10 cellular contexts compared by ENCODE assay signal in the genomic region with DNA sequence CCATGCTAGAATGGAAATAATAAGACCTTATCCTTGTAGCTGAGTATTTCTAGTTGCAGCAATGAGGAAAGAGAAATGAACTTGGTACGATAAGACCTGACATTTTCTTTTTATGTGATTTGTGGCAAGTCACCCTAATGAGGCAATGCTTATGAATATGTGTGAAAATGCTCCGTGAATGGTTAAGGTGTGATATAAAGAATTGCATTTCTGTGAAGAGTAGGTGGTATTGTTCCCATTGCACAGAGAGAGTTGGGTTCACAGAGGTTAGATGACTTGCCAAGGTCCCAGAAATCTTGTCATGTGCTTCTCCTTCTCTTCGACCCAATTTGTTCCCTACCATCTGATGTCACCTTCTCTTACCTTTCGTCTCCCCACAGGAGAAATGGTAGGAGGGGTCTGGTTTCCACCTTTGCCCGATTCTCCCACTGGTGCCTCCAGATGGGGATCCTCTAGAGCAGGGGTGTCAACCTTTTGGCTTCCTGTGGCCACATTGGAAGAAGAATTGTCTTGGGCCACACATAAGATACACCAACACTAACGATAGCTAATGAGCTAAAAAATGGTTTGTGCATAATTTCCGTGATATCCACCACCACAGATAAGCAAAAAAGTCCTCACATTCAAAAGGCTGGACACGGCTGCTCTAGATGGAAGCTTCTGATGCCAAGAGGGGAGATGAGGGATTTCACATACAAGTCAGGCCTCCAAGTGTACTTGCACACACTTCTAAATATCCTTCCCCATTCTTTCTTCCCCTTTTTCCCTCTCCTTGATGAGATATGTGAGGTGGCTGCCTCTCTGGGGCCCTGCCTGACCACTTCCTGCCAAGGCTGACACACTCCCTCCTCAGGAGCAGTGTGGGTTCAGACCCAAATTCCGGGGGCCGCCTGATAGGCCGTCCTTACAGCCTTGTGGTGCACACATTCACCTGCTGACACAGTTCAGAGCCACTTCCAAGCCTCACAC.
A peak's percentile ranks its signal among the peaks of the same experiment; 100 is the strongest.
DNase-seq lines count a peak whose midpoint lies in the region; ATAC-seq and TF ChIP-seq lines count a peak whose summit lies in the region.
"Had no signal": no experiment of that assay in that cellular context is flagged by ENCODE, and none has a peak within 500 bp of the region (broad histone marks: within the 10 kb centered on the region; RNA-seq: fewer than 3 reads in every experiment).

No MANE protein-coding gene starts in this region.

- DNase-seq in Karpas-422 (no peak), NCI-H1092 (lab: John Stamatoyannopoulos, UW) (no peak), GM23338 (ENCODE audit: low spot score) (no peak), esophagus squamous epithelium (lab: John Stamatoyannopoulos, UW) (no peak)
- DNase-seq in activated T-helper 2 cell treated with anti-CD3 and anti-CD28 coated beads, Interferon-gamma antibody, Interleukin-2, Interleukin-4, amounts not matched to agents 10 μg/mL and 5 μg/mL and 100 μg/mL, durations not matched to agents 14 hours and 24 hours and 36 hours (ENCODE audit: low spot score) = peak; percentile 25
- DNase-seq in stimulated activated CD8-positive, alpha-beta memory T cell treated with anti-CD3 and anti-CD28 coated beads, Interleukin-12 subunit alpha, Interleukin-12 subunit beta, amount 100 ng/mL, for 4 hours (ENCODE audit: low read depth) = peak; percentile 34

- no peaks in the 10 kb centered on the region for H3F3A ChIP-seq in GM23338 (replicated peaks; ENCODE audit: low read depth)

- no peaks in the 10 kb centered on the region for H3K9me3 Mint-ChIP-seq in activated T-helper 2 cell treated with anti-CD3 and anti-CD28 coated beads, Interferon-gamma antibody, Interleukin-2, Interleukin-4, amounts not matched to agents 10 μg/mL and 5 μg/mL and 100 μg/mL, durations not matched to agents 14 hours and 24 hours and 36 hours
- no peaks in the 10 kb centered on the region for H3K9me3 Mint-ChIP-seq in GM23338

- peak overlapping the region; percentile 22 for H3K4me3 Mint-ChIP-seq in activated T-helper 2 cell treated with anti-CD3 and anti-CD28 coated beads, Interferon-gamma antibody, Interleukin-2, Interleukin-4, amounts not matched to agents 10 μg/mL and 5 μg/mL and 100 μg/mL, durations not matched to agents 14 hours and 24 hours and 36 hours (ENCODE audit: low read depth)
- H3K4me3 Mint-ChIP-seq in GM23338 = no peak overlapping the region

- H3K27me3 Mint-ChIP-seq in activated T-helper 2 cell treated with anti-CD3 and anti-CD28 coated beads, Interferon-gamma antibody, Interleukin-2, Interleukin-4, amounts not matched to agents 10 μg/mL and 5 μg/mL and 100 μg/mL, durations not matched to agents 14 hours and 24 hours and 36 hours (ENCODE audit: low read depth) = no peaks in the 10 kb centered on the region
- H3K27me3 Mint-ChIP-seq in GM23338 (ENCODE audit: insufficient read depth, low read depth, poor library complexity) = peaks cover 5% of the 10 kb centered on the region

- H3K36me3 ChIP-seq in BLaER1 = no peaks in the 10 kb centered on the region
- no peaks in the 10 kb centered on the region for H3K36me3 ChIP-seq in Karpas-422 (ENCODE audit: insufficient read depth, low read length)
- no peaks in the 10 kb centered on the region for H3K36me3 ChIP-seq in GM23338 (ENCODE audit: insufficient read depth)
- no peaks in the 10 kb centered on the region for H3K36me3 ChIP-seq in esophagus squamous epithelium
- H3K36me3 ChIP-seq: thoracic aorta had no signal

- no peak overlapping the region for H3K4me3 ChIP-seq in BLaER1
- H3K4me3 ChIP-seq in Karpas-422 (ENCODE audit: low read length) = no peak overlapping the region
- no peak overlapping the region for H3K4me3 ChIP-seq in GM23338
- H3K4me3 ChIP-seq in esophagus squamous epithelium = no peak overlapping the region
- H3K4me3 ChIP-seq: thoracic aorta had no signal

- H3K36me3 Mint-ChIP-seq in activated T-helper 2 cell treated with anti-CD3 and anti-CD28 coated beads, Interferon-gamma antibody, Interleukin-2, Interleukin-4, amounts not matched to agents 10 μg/mL and 5 μg/mL and 100 μg/mL, durations not matched to agents 14 hours and 24 hours and 36 hours (ENCODE audit: low read depth) = peaks cover 66% of the 10 kb centered on the region
- no peaks in the 10 kb centered on the region for H3K36me3 Mint-ChIP-seq in GM23338 (ENCODE audit: low read depth)

- H3K9me3 ChIP-seq in BLaER1 (no peaks in the 10 kb centered on the region; the same call in 1 of the 2 replicates), Karpas-422 (ENCODE audit: low read length) (no peaks in the 10 kb centered on the region), esophagus squamous epithelium (no peaks in the 10 kb centered on the region)
- H3K9me3 ChIP-seq: thoracic aorta had no signal

- TF ChIP-seq POLR2A in esophagus squamous epithelium (IDR thresholded peaks at IDR 0.05) = no peak

- H3K4me1 Mint-ChIP-seq in activated T-helper 2 cell treated with anti-CD3 and anti-CD28 coated beads, Interferon-gamma antibody, Interleukin-2, Interleukin-4, amounts not matched to agents 10 μg/mL and 5 μg/mL and 100 μg/mL, durations not matched to agents 14 hours and 24 hours and 36 hours (ENCODE audit: low read depth) = peaks cover 29% of the 10 kb centered on the region
- peaks cover 16% of the 10 kb centered on the region for H3K4me1 Mint-ChIP-seq in GM23338

- intact Hi-C loops in activated T-helper 2 cell treated with anti-CD3 and anti-CD28 coated beads, Interferon-gamma antibody, Interleukin-2, Interleukin-4, amounts not matched to agents 10 μg/mL and 5 μg/mL and 100 μg/mL, durations not matched to agents 14 hours and 24 hours and 36 hours (cut with micrococcal nuclease) = loop anchor here (5.0 kb wide), 1 partner anchor 37 kb away; no protein-coding TSS in a partner anchor
- intact Hi-C loops in esophagus squamous epithelium (cut with DNase I) = no loop called here

- H3K27me3 ChIP-seq in BLaER1 (no peaks in the 10 kb centered on the region), Karpas-422 (ENCODE audit: low read length) (no peaks in the 10 kb centered on the region), GM23338 (ENCODE audit: insufficient read depth) (no peaks in the 10 kb centered on the region), esophagus squamous epithelium (no peaks in the 10 kb centered on the region)

- H3K9me2 ChIP-seq in Karpas-422 (replicated peaks; ENCODE audit: insufficient read depth, low read length) = no peaks in the 10 kb centered on the region
- no peaks in the 10 kb centered on the region for H3K9me2 ChIP-seq in GM23338 (ENCODE audit: insufficient read depth)

- ATAC-seq in GM19468 (IDR thresholded peaks at IDR 0.05; ENCODE audit: extremely low read depth, unreplicated experiment) = peak; percentile 34
- ATAC-seq in GM23338 = no peak

- H4K20me1 ChIP-seq in BLaER1 = no peaks in the 10 kb centered on the region
- peaks cover 4% of the 10 kb centered on the region; the same call in 1 of the 2 replicates for H4K20me1 ChIP-seq in Karpas-422 (ENCODE audit: insufficient read depth, low read depth, low read length)
- no peaks in the 10 kb centered on the region for H4K20me1 ChIP-seq in GM23338 (replicated peaks; ENCODE audit: insufficient read depth)

- H2AFZ ChIP-seq in Karpas-422 (ENCODE audit: low read length) = no peak overlapping the region
- H2AFZ ChIP-seq in GM23338 = no peak overlapping the region

- H3K27ac Mint-ChIP-seq in activated T-helper 2 cell treated with anti-CD3 and anti-CD28 coated beads, Interferon-gamma antibody, Interleukin-2, Interleukin-4, amounts not matched to agents 10 μg/mL and 5 μg/mL and 100 μg/mL, durations not matched to agents 14 hours and 24 hours and 36 hours = peak overlapping the region; percentile 55
- no peak overlapping the region for H3K27ac Mint-ChIP-seq in GM23338

- H3K27ac ChIP-seq in BLaER1 (no peak overlapping the region), Karpas-422 (ENCODE audit: low read length) (no peak overlapping the region), GM23338 (ENCODE audit: low read depth) (no peak overlapping the region), esophagus squamous epithelium (no peak overlapping the region)
- H3K27ac ChIP-seq: thoracic aorta, VCaP had no signal

- TF ChIP-seq CTCF in GM23338 (conservative IDR thresholded peaks at IDR 0.05; ENCODE audit: low read depth in 2 of 2) (no peak), esophagus squamous epithelium (IDR thresholded peaks at IDR 0.05) (no peak)

- H3K4me1 ChIP-seq in BLaER1 (peaks cover 29% of the 10 kb centered on the region), Karpas-422 (ENCODE audit: low read length) (peaks cover 44% of the 10 kb centered on the region), GM23338 (ENCODE audit: insufficient read depth) (no peaks in the 10 kb centered on the region), esophagus squamous epithelium (no peaks in the 10 kb centered on the region)

- 63 to 75% methylated on average over 11 of the region's 11 CpGs for WGBS in esophagus squamous epithelium, 2 donors

- peak overlapping the region; percentile 61 for H3K4me2 ChIP-seq in BLaER1
- peak overlapping the region; percentile 22 for H3K4me2 ChIP-seq in Karpas-422 (ENCODE audit: low read depth, low read length, poor library complexity, severe bottlenecking)
- no peak overlapping the region for H3K4me2 ChIP-seq in GM23338

- H3K9ac ChIP-seq in BLaER1 = no peak overlapping the region
- H3K9ac ChIP-seq in Karpas-422 (ENCODE audit: low read length) = no peak overlapping the region

- H3K79me2 ChIP-seq in Karpas-422 (ENCODE audit: low read length) (no peaks in the 10 kb centered on the region), GM23338 (replicated peaks; ENCODE audit: insufficient read depth) (no peaks in the 10 kb centered on the region)

Comparison
In these comparisons a context has a peak if more than half of its experiments do, and no peak if none do; other contexts are left out.
1. DNase-seq: peak in activated T-helper 2 cell treated with anti-CD3 and anti-CD28 coated beads, Interferon-gamma antibody, Interleukin-2, Interleukin-4, amounts not matched to agents 10 μg/mL and 5 μg/mL and 100 μg/mL, durations not matched to agents 14 hours and 24 hours and 36 hours (single experiment) and stimulated activated CD8-positive, alpha-beta memory T cell treated with anti-CD3 and anti-CD28 coated beads, Interleukin-12 subunit alpha, Interleukin-12 subunit beta, amount 100 ng/mL, for 4 hours (single experiment); none in Karpas-422 (single experiment), NCI-H1092 (single experiment), GM23338 (single experiment) and esophagus squamous epithelium (single experiment).